In genomic region chr4:23333556-23333945, GRCh38 we compare ENCODE assay signal across 9 cellular contexts.
DNase-seq lines count a peak whose midpoint lies in the region; ATAC-seq, FAIRE-seq and TF ChIP-seq lines count a peak whose summit lies in the region.
"Had no signal": no experiment of that assay in that cellular context is flagged by ENCODE, and none has a peak within 500 bp of the region (broad histone marks: within the 10 kb centered on the region; RNA-seq: fewer than 3 reads in every experiment).

No MANE protein-coding gene starts in this region.

- ATAC-seq in GM18861 (IDR thresholded peaks at IDR 0.05; ENCODE audit: unreplicated experiment) = peak; percentile 3
- peak; percentile 5 for ATAC-seq in HG02642 (IDR thresholded peaks at IDR 0.05; ENCODE audit: poor library complexity, unreplicated experiment)

- no peak overlapping the region for H3K4me3 Mint-ChIP-seq in endothelial cell (ENCODE audit: unreplicated experiment)
- H3K4me3 Mint-ChIP-seq: naive B cell had no signal

- no peak overlapping the region for H3K27ac Mint-ChIP-seq in endothelial cell (ENCODE audit: unreplicated experiment)
- H3K27ac Mint-ChIP-seq: naive B cell had no signal

- no peaks in the 10 kb centered on the region for H3K9me3 Mint-ChIP-seq in endothelial cell (ENCODE audit: unreplicated experiment)

- no peaks in the 10 kb centered on the region for H3K36me3 Mint-ChIP-seq in endothelial cell (ENCODE audit: low read depth, unreplicated experiment)
- H3K36me3 Mint-ChIP-seq: naive B cell had no signal

- peaks cover 14% of the 10 kb centered on the region for H3K4me1 Mint-ChIP-seq in endothelial cell (ENCODE audit: unreplicated experiment)
- H3K4me1 Mint-ChIP-seq: naive B cell had no signal

- no peaks in the 10 kb centered on the region for H3K27me3 Mint-ChIP-seq in endothelial cell (ENCODE audit: unreplicated experiment)
- H3K27me3 Mint-ChIP-seq: naive B cell had no signal

- TF ChIP-seq CTCF in endothelial cell (IDR thresholded peaks at IDR 0.05; ENCODE audit: unreplicated experiment) = no peak

- DNase-seq in SW480 (ENCODE audit: low spot score) = peak; percentile 74
- no peak for DNase-seq in hypothalamus (lab: John Stamatoyannopoulos, UW)
- no peak for DNase-seq in endothelial cell (ENCODE audit: low spot score)
- no peak for DNase-seq in LoVo (ENCODE audit: low spot score)
- DNase-seq: naive B cell, testis had no signal

- FAIRE-seq in islet of Langerhans (lab: Jason Lieb, UNC) = peak; percentile 92
